ENCODE assay signal across 17 cellular contexts in genomic region chr10:17693009-17693408, GRCh38.
"Had no signal": no experiment of that assay in that cellular context is flagged by ENCODE, and none has a peak within 500 bp of the region (broad histone marks: within the 10 kb centered on the region; RNA-seq: fewer than 3 reads in every experiment).

No MANE protein-coding gene starts in this region.

- H3K4me3 Mint-ChIP-seq: activated naive CD8-positive, alpha-beta T cell treated with anti-CD3 and anti-CD28 coated beads for 36 hours; immature natural killer cell; natural killer cell treated with Interleukin-12 subunit alpha and Interleukin-12 subunit beta and Interleukin-15 and Interleukin-18, amount 100 ng/mL, for 72 hours had no signal

- H3K9me3 ChIP-seq: body of pancreas, colonic mucosa, prostate gland, right lobe of liver, transverse colon had no signal

- ATAC-seq: body of pancreas; natural killer cell treated with Interleukin-12 subunit alpha and Interleukin-12 subunit beta and Interleukin-15 and Interleukin-18, amount 100 ng/mL, for 72 hours; right lobe of liver; stimulated activated naive CD8-positive, alpha-beta T cell treated with anti-CD3 and anti-CD28 coated beads, Interleukin-15, Interleukin-2, amounts not matched to agents 100 U/mL and 50 U/mL, for 24 hours had no signal

- DNase-seq: activated CD4-positive, alpha-beta T cell treated with anti-CD3 and anti-CD28 coated beads, Interleukin-2, amount 50 U/mL, for 4 hours; activated naive CD8-positive, alpha-beta T cell treated with anti-CD3 and anti-CD28 coated beads for 36 hours; amygdala; body of pancreas; caudate nucleus; colonic mucosa; effector CD4-positive, alpha-beta T cell; foreskin fibroblast; immature natural killer cell; mesendoderm; occipital lobe; right lobe of liver; stimulated activated naive CD8-positive, alpha-beta T cell treated with anti-CD3 and anti-CD28 coated beads, Interleukin-15, Interleukin-2, amounts not matched to agents 100 U/mL and 50 U/mL, for 24 hours; transverse colon had no signal

- H3K27ac ChIP-seq: body of pancreas, colonic mucosa, prostate gland, right lobe of liver, transverse colon had no signal

- H3K27ac Mint-ChIP-seq: activated naive CD8-positive, alpha-beta T cell treated with anti-CD3 and anti-CD28 coated beads for 36 hours had no signal

- H3K27me3 Mint-ChIP-seq: activated naive CD8-positive, alpha-beta T cell treated with anti-CD3 and anti-CD28 coated beads for 36 hours; natural killer cell treated with Interleukin-12 subunit alpha and Interleukin-12 subunit beta and Interleukin-15 and Interleukin-18, amount 100 ng/mL, for 72 hours had no signal

- H3K4me1 ChIP-seq: body of pancreas, colonic mucosa, prostate gland, right lobe of liver, transverse colon had no signal

- H3K4me3 ChIP-seq: body of pancreas, colonic mucosa, prostate gland, right lobe of liver, smooth muscle cell, transverse colon had no signal

- H3K4me1 Mint-ChIP-seq: activated naive CD8-positive, alpha-beta T cell treated with anti-CD3 and anti-CD28 coated beads for 36 hours had no signal

- H3K9me3 Mint-ChIP-seq: activated naive CD8-positive, alpha-beta T cell treated with anti-CD3 and anti-CD28 coated beads for 36 hours; immature natural killer cell; natural killer cell treated with Interleukin-12 subunit alpha and Interleukin-12 subunit beta and Interleukin-15 and Interleukin-18, amount 100 ng/mL, for 72 hours had no signal

- H3K27me3 ChIP-seq: body of pancreas, colonic mucosa, right lobe of liver, transverse colon had no signal

- H3K4me2 ChIP-seq: smooth muscle cell had no signal

- H3K36me3 ChIP-seq: colonic mucosa, prostate gland had no signal
